In genomic region chr6:70375882-70376281, GRCh38 we compare ENCODE assay signal across 12 cellular contexts. TPM values are rescaled to one million over a fixed set of nuclear protein-coding genes. Genes with fewer than 3 reads are reported as not detected.
DNase-seq lines count a peak whose midpoint lies in the region; ATAC-seq, FAIRE-seq and TF ChIP-seq lines count a peak whose summit lies in the region.
"Had no signal": no experiment of that assay in that cellular context is flagged by ENCODE, and none has a peak within 500 bp of the region (broad histone marks: within the 10 kb centered on the region; RNA-seq: fewer than 3 reads in every experiment).

No MANE protein-coding gene starts in this region.

- H3K27ac Mint-ChIP-seq in neural crest cell (ENCODE audit: unreplicated experiment), result no peak overlapping the region

- H3K4me3 ChIP-seq in bronchial epithelial cell (ENCODE audit: low read depth, low read length) (no peak overlapping the region), transverse colon (no peak overlapping the region)
- H3K4me3 ChIP-seq: left lung had no signal

- peaks cover 5% of the 10 kb centered on the region for H3K9me3 Mint-ChIP-seq in neural crest cell

- in situ Hi-C loops in transverse colon (cut with MboI; ENCODE audit: low pct_ligation_motif_present in 1 of 4, low pct_unique_long_range_greater_than_20kb in 1 of 4, low sequenced_read_pairs in 3 of 4), result no loop called here

- TF ChIP-seq EP300 in transverse colon (IDR thresholded peaks at IDR 0.05; ENCODE audit: low read depth), result no peak

- H3K4me1 ChIP-seq in transverse colon, result peaks cover 0 to 20% (median 0%) of the 10 kb centered on the region in 4 donors
- H3K4me1 ChIP-seq: left lung, parathyroid adenoma had no signal

- H3K9me3 ChIP-seq in transverse colon, result no peaks in the 10 kb centered on the region
- H3K9me3 ChIP-seq: left lung had no signal

- no peaks in the 10 kb centered on the region for H3K27me3 Mint-ChIP-seq in neural crest cell (ENCODE audit: low read depth)

- no peaks in the 10 kb centered on the region for H3K27me3 ChIP-seq in bronchial epithelial cell (ENCODE audit: control insufficient read depth, insufficient read depth, low read length)
- H3K27me3 ChIP-seq in transverse colon, result no peaks in the 10 kb centered on the region
- H3K27me3 ChIP-seq: left lung had no signal

- no peak overlapping the region for H3K27ac ChIP-seq in transverse colon
- H3K27ac ChIP-seq: left lung, parathyroid adenoma had no signal

- no peak for TF ChIP-seq POLR2A in transverse colon (IDR thresholded peaks at IDR 0.05)
- no peak for TF ChIP-seq POLR2A in GM18505 (IDR thresholded peaks at IDR 0.05; ENCODE audit: borderline replicate concordance, extremely low read depth, insufficient read depth, insufficient read length)

- TF ChIP-seq CTCF in bronchial epithelial cell (IDR thresholded peaks at IDR 0.05; ENCODE audit: insufficient read depth, low read length, severe bottlenecking), result peak; percentile 10
- peak; percentile 28 for TF ChIP-seq CTCF in neural crest cell (conservative IDR thresholded peaks at IDR 0.05)
- TF ChIP-seq CTCF in transverse colon (IDR thresholded peaks at IDR 0.05), result peak in 1 of 5 experiments; percentile 10

- intact Hi-C loops in transverse colon (cut with DNase I; ENCODE audit: low total_unique reads), result no loop called here

- 83 to 93% methylated on average over 8 to 10 of the region's 10 CpGs for WGBS in transverse colon (ENCODE audit: low coverage in 1 of 2), 2 donors

- no peaks in the 10 kb centered on the region for H3K36me3 Mint-ChIP-seq in neural crest cell (ENCODE audit: low read depth)

- DNase-seq in DMS53 (lab: John Stamatoyannopoulos, UW) (peak; percentile 43), DMS53 treated with DMSO at 0.1 percent for 48 hours (lab: John Stamatoyannopoulos, UW; ENCODE audit: unreplicated experiment) (no peak), LoVo (ENCODE audit: low spot score) (peak; percentile 27), bronchial epithelial cell (ENCODE audit: low read depth) (no peak), neural crest cell (ENCODE audit: low read depth, low spot score) (no peak), transverse colon (no peak)
- no peak for DNase-seq in stimulated activated CD4-positive, alpha-beta T cell treated with anti-CD3 and anti-CD28 coated beads, Interleukin-1b, Interleukin-23, amount 100 ng/mL, for 48 hours
- DNase-seq: left lung; stimulated activated CD4-positive, alpha-beta T cell treated with anti-CD3 and anti-CD28 coated beads, Interleukin-4, amount 100 ng/mL, for 1 hour had no signal

- ATAC-seq in GM18505 (IDR thresholded peaks at IDR 0.05; ENCODE audit: unreplicated experiment), result no peak
- ATAC-seq: left lung had no signal

- no peaks in the 10 kb centered on the region for H3K4me1 Mint-ChIP-seq in neural crest cell

- H3K4me3 Mint-ChIP-seq in neural crest cell, result no peak overlapping the region

- no peak for FAIRE-seq in bronchial epithelial cell (lab: Jason Lieb, UNC)
- FAIRE-seq: A204.1 had no signal

- H3K36me3 ChIP-seq in bronchial epithelial cell (ENCODE audit: control insufficient read depth, insufficient read depth, low read length), result no peaks in the 10 kb centered on the region
- no peaks in the 10 kb centered on the region for H3K36me3 ChIP-seq in transverse colon
- H3K36me3 ChIP-seq: left lung had no signal

RNA-seq across cellular contexts. Expression of gene FAM135A, which starts 37.4 kb away (rescaled TPM):
- total RNA-seq in bronchial epithelial cell (61.6 and 82.2 TPM in 2 replicates), neural crest cell (30.9 and 32.1 TPM in 2 replicates), transverse colon (100 to 1,000 TPM in 1 of 4 donors, 10 to 100 TPM in 3; 38.9 to 115 (median 65.7) TPM)

Comparison
In these comparisons a context has a peak if more than half of its experiments do, and no peak if none do; other contexts are left out.
1. DNase-seq: peak in DMS53 (single experiment) and LoVo (single experiment); none in DMS53 treated with DMSO at 0.1 percent for 48 hours (single experiment), bronchial epithelial cell (single experiment), neural crest cell (single experiment), transverse colon (single experiment) and stimulated activated CD4-positive, alpha-beta T cell treated with anti-CD3 and anti-CD28 coated beads, Interleukin-1b, Interleukin-23, amount 100 ng/mL, for 48 hours (single experiment).